Comparison of ENCODE assay signal across 10 cellular contexts in the genomic region with DNA sequence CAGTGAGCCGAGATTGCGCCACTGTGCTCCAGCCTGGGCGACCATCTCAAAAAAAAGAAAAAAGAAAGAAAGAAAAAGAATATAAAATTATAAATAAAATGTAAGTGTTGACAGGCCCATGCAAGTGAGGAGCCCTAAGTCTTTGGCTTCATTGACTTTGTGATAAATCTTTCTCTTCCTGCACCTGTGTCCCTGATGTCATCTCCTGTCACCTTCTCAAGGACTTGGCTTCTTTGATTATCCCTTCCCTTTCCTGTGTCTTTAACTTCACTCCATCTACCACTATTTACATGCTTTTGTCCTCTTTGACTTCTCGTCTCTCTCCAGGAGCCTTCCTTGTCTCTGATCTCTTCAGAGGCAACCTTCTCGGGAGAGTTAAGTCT. TPM values are rescaled to one million over a fixed set of nuclear protein-coding genes. Genes with fewer than 3 reads are reported as not detected.
DNase-seq lines count a peak whose midpoint lies in the region; ATAC-seq lines count a peak whose summit lies in the region.
"Had no signal": no experiment of that assay in that cellular context is flagged by ENCODE, and none has a peak within 500 bp of the region (broad histone marks: within the 10 kb centered on the region; RNA-seq: fewer than 3 reads in every experiment).

No MANE protein-coding gene starts in this region.

- no peak overlapping the region for H3K4me2 ChIP-seq in mesendoderm (ENCODE audit: low read length)

- no peak for ATAC-seq in activated CD8-positive, alpha-beta T cell treated with anti-CD3 and anti-CD28 coated beads, Interleukin-2, amount 10 ng/mL, durations not matched to agents 7 days and 5 days
- no peak for ATAC-seq in HG02852 (IDR thresholded peaks at IDR 0.05; ENCODE audit: unreplicated experiment)

- no peak overlapping the region for H4K5ac ChIP-seq in mesendoderm (ENCODE audit: low read length)

- no peaks in the 10 kb centered on the region for H3K36me3 Mint-ChIP-seq in activated naive CD4-positive, alpha-beta T cell treated with anti-CD3 and anti-CD28 coated beads, Interleukin-2, amount 50 U/mL, for 24 hours
- H3K36me3 Mint-ChIP-seq in activated CD8-positive, alpha-beta T cell treated with anti-CD3 and anti-CD28 coated beads, Interleukin-2, amount 10 ng/mL, durations not matched to agents 7 days and 5 days (ENCODE audit: low read depth): peaks cover 5% of the 10 kb centered on the region

- no peaks in the 10 kb centered on the region for H3K27me3 Mint-ChIP-seq in activated naive CD4-positive, alpha-beta T cell treated with anti-CD3 and anti-CD28 coated beads, Interleukin-2, amount 50 U/mL, for 24 hours
- H3K27me3 Mint-ChIP-seq in activated CD8-positive, alpha-beta T cell treated with anti-CD3 and anti-CD28 coated beads, Interleukin-2, amount 10 ng/mL, durations not matched to agents 7 days and 5 days (ENCODE audit: low read depth): no peaks in the 10 kb centered on the region

- no peak overlapping the region for H2BK120ac ChIP-seq in mesendoderm (ENCODE audit: low read depth, low read length)

- peak overlapping the region; percentile 83 for H3K4me3 Mint-ChIP-seq in activated naive CD4-positive, alpha-beta T cell treated with anti-CD3 and anti-CD28 coated beads, Interleukin-2, amount 50 U/mL, for 24 hours
- H3K4me3 Mint-ChIP-seq in activated CD8-positive, alpha-beta T cell treated with anti-CD3 and anti-CD28 coated beads, Interleukin-2, amount 10 ng/mL, durations not matched to agents 7 days and 5 days: peak overlapping the region; percentile 0

- H3K27me3 ChIP-seq in mesendoderm (ENCODE audit: insufficient read depth, low read length, poor library complexity) (no peaks in the 10 kb centered on the region), thymus (ENCODE audit: control insufficient read depth, insufficient read depth) (no peaks in the 10 kb centered on the region)

- no peaks in the 10 kb centered on the region for H3K9me3 ChIP-seq in thymus (ENCODE audit: control insufficient read depth)

- H3K18ac ChIP-seq in mesendoderm (ENCODE audit: low read length): no peak overlapping the region

- H3K4me1 Mint-ChIP-seq in activated naive CD4-positive, alpha-beta T cell treated with anti-CD3 and anti-CD28 coated beads, Interleukin-2, amount 50 U/mL, for 24 hours: peaks cover 75% of the 10 kb centered on the region
- peaks cover 46% of the 10 kb centered on the region for H3K4me1 Mint-ChIP-seq in activated CD8-positive, alpha-beta T cell treated with anti-CD3 and anti-CD28 coated beads, Interleukin-2, amount 10 ng/mL, durations not matched to agents 7 days and 5 days (ENCODE audit: low read depth)

- H3K27ac ChIP-seq in mesendoderm (ENCODE audit: low read depth, low read length) (no peak overlapping the region), thymus (ENCODE audit: low read depth) (peak overlapping the region; percentile 15)

- no peak overlapping the region for H3K9ac ChIP-seq in mesendoderm (ENCODE audit: low read length)

- POLR2A ChIA-PET in activated CD8-positive, alpha-beta T cell treated with anti-CD3 and anti-CD28 coated beads, Interleukin-2, amount 10 ng/mL, durations not matched to agents 7 days and 5 days (lab: Charles Lee): interaction anchor here (1.7 kb wide), 1 partner anchor 33 kb away, joined by 6 read pairs; the partner anchor contains the start of gene WNK1

- no peak overlapping the region for H2BK15ac ChIP-seq in mesendoderm (replicated peaks; ENCODE audit: low read depth)

- no peak overlapping the region for H4K8ac ChIP-seq in mesendoderm (ENCODE audit: low read depth, low read length)

- H3K79me1 ChIP-seq in mesendoderm (ENCODE audit: low read length): no peaks in the 10 kb centered on the region

- peak overlapping the region; percentile 92 for H3K27ac Mint-ChIP-seq in activated naive CD4-positive, alpha-beta T cell treated with anti-CD3 and anti-CD28 coated beads, Interleukin-2, amount 50 U/mL, for 24 hours
- peak overlapping the region; percentile 80 for H3K27ac Mint-ChIP-seq in activated CD8-positive, alpha-beta T cell treated with anti-CD3 and anti-CD28 coated beads, Interleukin-2, amount 10 ng/mL, durations not matched to agents 7 days and 5 days

- no peak overlapping the region for H2BK5ac ChIP-seq in mesendoderm (ENCODE audit: low read length)

- no peak overlapping the region for H3K23ac ChIP-seq in mesendoderm (ENCODE audit: low read length)

- no peak for DNase-seq in activated naive CD4-positive, alpha-beta T cell treated with Interleukin-2 at 50 U/mL for 16 hours
- DNase-seq in activated CD8-positive, alpha-beta T cell treated with anti-CD3 and anti-CD28 coated beads, Interleukin-2, amount 10 ng/mL, durations not matched to agents 7 days and 5 days: no peak
- DNase-seq in mesendoderm (no peak), GM03348 (ENCODE audit: low spot score) (no peak), T-helper 9 cell (no peak)
- DNase-seq: glutamatergic neuron, NCI-H1694 treated with DMSO at 0.1 percent for 48 hours had no signal

- no peak overlapping the region for H3K4ac ChIP-seq in mesendoderm (ENCODE audit: low read depth, low read length)

- no peak overlapping the region for H2AK5ac ChIP-seq in mesendoderm (ENCODE audit: low read length)

- H3K36me3 ChIP-seq in mesendoderm (ENCODE audit: control insufficient read depth, insufficient read depth, low read length) (no peaks in the 10 kb centered on the region), thymus (ENCODE audit: control insufficient read depth, insufficient read depth) (no peaks in the 10 kb centered on the region)

- H3K4me3 ChIP-seq in mesendoderm (ENCODE audit: low read length): no peak overlapping the region
- H3K4me3 ChIP-seq in thymus (ENCODE audit: low read length): no peak overlapping the region

- H3K56ac ChIP-seq in mesendoderm (ENCODE audit: low read length): peak overlapping the region; percentile 51

- H3K9me3 Mint-ChIP-seq in activated naive CD4-positive, alpha-beta T cell treated with anti-CD3 and anti-CD28 coated beads, Interleukin-2, amount 50 U/mL, for 24 hours: peaks cover 4% of the 10 kb centered on the region
- peaks cover 4% of the 10 kb centered on the region for H3K9me3 Mint-ChIP-seq in activated CD8-positive, alpha-beta T cell treated with anti-CD3 and anti-CD28 coated beads, Interleukin-2, amount 10 ng/mL, durations not matched to agents 7 days and 5 days (ENCODE audit: insufficient read depth)

- CTCF ChIA-PET in activated CD8-positive, alpha-beta T cell treated with anti-CD3 and anti-CD28 coated beads, Interleukin-2, amount 10 ng/mL, durations not matched to agents 7 days and 5 days (lab: Charles Lee): interaction anchor here (2.7 kb wide), 1 partner anchor 32 kb away, joined by 8 read pairs; no protein-coding TSS in a partner anchor

- no peaks in the 10 kb centered on the region for H3K79me2 ChIP-seq in mesendoderm (ENCODE audit: control insufficient read depth, insufficient read depth, low read length)

- H3K4me1 ChIP-seq in mesendoderm (ENCODE audit: control insufficient read depth, low read depth, low read length): peaks cover 7% of the 10 kb centered on the region
- H3K4me1 ChIP-seq in thymus (ENCODE audit: control insufficient read depth, insufficient read depth, low read length): peaks cover 4% of the 10 kb centered on the region

- WGBS in mesendoderm (ENCODE audit: extremely low coverage, insufficient coverage, low lambda C conversion rate): no CpG with 5 or more reads among the region's 5 CpGs
- 74% methylated on average over 5 of the region's 5 CpGs for WGBS in thymus

RNA-seq across cellular contexts. Expression of gene WNK1, which starts 33.6 kb away (rescaled TPM):
- 100 to 1,000 TPM; 203 to 204 TPM for total RNA-seq in activated CD8-positive, alpha-beta T cell treated with anti-CD3 and anti-CD28 coated beads, Interleukin-2, amount 10 ng/mL, durations not matched to agents 7 days and 5 days
- polyA plus RNA-seq in mesendoderm (2013, experiment 1 of 2): 61.9 TPM
- polyA plus RNA-seq in mesendoderm (2013, experiment 2 of 2): 59.9 TPM
- 26.3 TPM for polyA plus RNA-seq in thymus

RNA-seq across cellular contexts. Expression of gene NINJ2, which starts 55.5 kb away (rescaled TPM):
- total RNA-seq in activated CD8-positive, alpha-beta T cell treated with anti-CD3 and anti-CD28 coated beads, Interleukin-2, amount 10 ng/mL, durations not matched to agents 7 days and 5 days: 10 to 100 TPM in 1 of 2 experiments, 1 to 10 TPM in 1; 8.0 to 10.6 TPM
- polyA plus RNA-seq in mesendoderm (2013, experiment 1 of 2): 0.38 TPM
- polyA plus RNA-seq in mesendoderm (2013, experiment 2 of 2): 0.35 TPM
- polyA plus RNA-seq in thymus: 11.5 TPM
